Comparison of ENCODE assay signal across 1 cellular context in genomic region chr1:160401487-160401805, GRCh38.
TF ChIP-seq lines count a peak whose summit lies in the region.

No MANE protein-coding gene starts in this region.

TF ChIP-seq in K562, 482 proteins besides CTCF, POLR2A, EP300 and RAD21:
- TF ChIP-seq ZNF280A (IDR thresholded peaks at IDR 0.05; ENCODE audit: low read depth, partially characterized antibody), result no peak
- no peak for TF ChIP-seq PHB2 (IDR thresholded peaks at IDR 0.05; ENCODE audit: low read depth)
